ENCODE assay signal across 20 cellular contexts in genomic region chr20:3227936-3228749, GRCh38. TPM values are rescaled to one million over a fixed set of nuclear protein-coding genes. Genes with fewer than 3 reads are reported as not detected.
"Had no signal": no experiment of that assay in that cellular context is flagged by ENCODE, and none has a peak within 500 bp of the region (broad histone marks: within the 10 kb centered on the region; RNA-seq: fewer than 3 reads in every experiment).

No MANE protein-coding gene starts in this region.

- H3K27me3 ChIP-seq: body of pancreas, heart left ventricle, stomach, suprapubic skin, tibial nerve had no signal

- H3K27me3 Mint-ChIP-seq: activated B cell treated with CpG ODN at 0.5 μM for 24 hours; activated CD4-positive, alpha-beta T cell treated with anti-CD3 and anti-CD28 coated beads for 36 hours had no signal

- DNase-seq: activated B cell treated with CpG ODN at 0.5 μM for 24 hours; activated CD4-positive, alpha-beta T cell treated with anti-CD3 and anti-CD28 coated beads for 36 hours; activated CD4-positive, alpha-beta T cell treated with anti-CD3 and anti-CD28 coated beads, Interleukin-2, amount 50 U/mL, for 4 hours; activated effector memory CD4-positive, alpha-beta T cell treated with Interleukin-2 at 50 U/mL for 16 hours; activated naive CD4-positive, alpha-beta T cell treated with anti-CD3 and anti-CD28 coated beads for 36 hours; activated T-cell treated with anti-CD3 and anti-CD28 coated beads, Interleukin-2, amount 50 U/mL, for 72 hours; body of pancreas; heart left ventricle; lower lobe of right lung; naive B cell; occipital lobe; posterior cingulate gyrus; stimulated activated CD4-positive, alpha-beta T cell treated with anti-CD3 and anti-CD28 coated beads, Interleukin-12 subunit alpha, Interleukin-12 subunit beta, amount 100 ng/mL, for 4 hours; stimulated activated CD4-positive, alpha-beta T cell treated with anti-CD3 and anti-CD28 coated beads, Interleukin-4, amount 100 ng/mL, for 4 hours; stomach; T1000 had no signal

- H3K4me3 ChIP-seq: body of pancreas, heart left ventricle, lower lobe of right lung, stomach, suprapubic skin, tibial nerve had no signal

- H3K4me1 ChIP-seq: body of pancreas, lower lobe of right lung, tibial nerve had no signal

- H3K27ac ChIP-seq: body of pancreas, heart left ventricle, lower lobe of right lung, stomach, suprapubic skin, tibial nerve had no signal

- H3K4me3 Mint-ChIP-seq: activated B cell treated with CpG ODN at 0.5 μM for 24 hours; activated CD4-positive, alpha-beta T cell treated with anti-CD3 and anti-CD28 coated beads for 36 hours; activated naive CD4-positive, alpha-beta T cell treated with anti-CD3 and anti-CD28 coated beads for 36 hours; activated T-cell treated with anti-CD3 and anti-CD28 coated beads, Interleukin-2, amount 50 U/mL, for 72 hours; naive B cell; T-helper 1 cell treated with Interleukin-12 subunit alpha and Interleukin-12 subunit beta and Interleukin-4 antibody, amounts not matched to agents 30 μg/mL and 1 μg/mL, for 36 hours had no signal

- H3K36me3 Mint-ChIP-seq: naive B cell had no signal

- ATAC-seq: activated CD4-positive, alpha-beta T cell treated with anti-CD3 and anti-CD28 coated beads for 36 hours; body of pancreas; heart left ventricle; left lobe of liver; lower lobe of right lung had no signal

- H3K9me3 Mint-ChIP-seq: activated B cell treated with CpG ODN at 0.5 μM for 24 hours; activated naive CD4-positive, alpha-beta T cell treated with anti-CD3 and anti-CD28 coated beads for 36 hours; activated T-cell treated with anti-CD3 and anti-CD28 coated beads, Interleukin-2, amount 50 U/mL, for 72 hours; naive B cell; T-helper 1 cell treated with Interleukin-12 subunit alpha and Interleukin-12 subunit beta and Interleukin-4 antibody, amounts not matched to agents 30 μg/mL and 1 μg/mL, for 36 hours had no signal

- H3K9me3 ChIP-seq: body of pancreas, heart left ventricle, lower lobe of right lung, stomach, suprapubic skin, tibial nerve had no signal

- H3K27ac Mint-ChIP-seq: activated B cell treated with CpG ODN at 0.5 μM for 24 hours; activated CD4-positive, alpha-beta T cell treated with anti-CD3 and anti-CD28 coated beads for 36 hours; activated naive CD4-positive, alpha-beta T cell treated with anti-CD3 and anti-CD28 coated beads for 36 hours; activated T-cell treated with anti-CD3 and anti-CD28 coated beads, Interleukin-2, amount 50 U/mL, for 72 hours; T-helper 1 cell treated with Interleukin-12 subunit alpha and Interleukin-12 subunit beta and Interleukin-4 antibody, amounts not matched to agents 30 μg/mL and 1 μg/mL, for 36 hours had no signal

RNA-seq across cellular contexts. Expression of gene SLC4A11, which starts 10.8 kb away (rescaled TPM):
- total RNA-seq: occipital lobe had no signal
